ENCODE assay signal across 32 cellular contexts in the genomic region with DNA sequence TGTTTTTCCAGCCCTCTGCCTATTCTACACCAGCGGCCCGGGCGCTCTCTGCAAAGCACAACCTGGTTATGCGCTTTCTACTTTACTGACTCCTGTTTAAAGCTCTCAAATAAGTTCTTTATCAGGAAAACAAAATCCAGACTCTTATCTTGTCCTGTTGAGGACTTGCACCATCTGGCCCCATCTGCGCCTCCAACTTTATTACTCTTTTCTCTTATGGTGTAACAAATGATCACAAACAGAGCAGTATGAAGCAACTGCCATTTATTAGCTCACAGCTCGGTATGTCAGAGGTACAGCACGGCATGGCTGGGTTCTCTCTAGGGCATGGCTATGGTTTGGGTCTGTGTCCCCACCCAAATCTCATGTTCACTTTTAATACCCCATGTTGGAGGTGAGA.
"Had no signal": no experiment of that assay in that cellular context is flagged by ENCODE, and none has a peak within 500 bp of the region (broad histone marks: within the 10 kb centered on the region; RNA-seq: fewer than 3 reads in every experiment).

No MANE protein-coding gene starts in this region.

- H3K9me3 Mint-ChIP-seq: activated CD4-positive, alpha-beta T cell treated with anti-CD3 and anti-CD28 coated beads, Interleukin-2, amount 10 ng/mL, durations not matched to agents 24 days and 14 days; activated CD8-positive, alpha-beta T cell treated with anti-CD3 and anti-CD28 coated beads for 36 hours; activated naive CD4-positive, alpha-beta T cell treated with anti-CD3 and anti-CD28 coated beads, Interleukin-2, amount 50 U/mL, for 24 hours; activated T-helper 2 cell treated with anti-CD3 and anti-CD28 coated beads, Interferon-gamma antibody, Interleukin-2, Interleukin-4, amounts not matched to agents 10 μg/mL and 5 μg/mL and 100 μg/mL, durations not matched to agents 14 hours and 24 hours and 36 hours; central memory CD8-positive, alpha-beta T cell had no signal

- H3K4me3 ChIP-seq: adrenal gland, PC-9 had no signal

- ATAC-seq: activated CD8-positive, alpha-beta T cell treated with anti-CD3 and anti-CD28 coated beads for 36 hours; Right ventricle myocardium inferior had no signal

- H3K36me3 Mint-ChIP-seq: brain had no signal

- H3K4me1 Mint-ChIP-seq: activated CD4-positive, alpha-beta T cell treated with anti-CD3 and anti-CD28 coated beads, Interleukin-2, amount 10 ng/mL, durations not matched to agents 24 days and 14 days; activated naive CD4-positive, alpha-beta T cell treated with anti-CD3 and anti-CD28 coated beads, Interleukin-2, amount 50 U/mL, for 24 hours had no signal

- H3K9me3 ChIP-seq: adrenal gland had no signal

- H3K27me3 ChIP-seq: adrenal gland had no signal

- H3K9ac ChIP-seq: KMS-11 had no signal

- H3K36me3 ChIP-seq: adrenal gland, WERI-Rb-1 had no signal

- H3K27ac ChIP-seq: adrenal gland, KMS-11, RWPE1, WERI-Rb-1 had no signal

- DNase-seq: activated CD4-positive, alpha-beta T cell treated with anti-CD3 and anti-CD28 coated beads for 1 hour; activated CD4-positive, alpha-beta T cell treated with anti-CD3 and anti-CD28 coated beads, Interleukin-2, amount 10 ng/mL, durations not matched to agents 24 days and 14 days; activated CD4-positive, alpha-beta T cell treated with anti-CD3 and anti-CD28 coated beads, Interleukin-2, amount 50 U/mL, for 4 hours; activated CD4-positive, CD25-positive, alpha-beta regulatory T cell; activated CD8-positive, alpha-beta T cell treated with anti-CD3 and anti-CD28 coated beads for 36 hours; activated gamma-delta T cell; activated naive CD4-positive, alpha-beta T cell treated with Interleukin-2 at 50 U/mL for 16 hours; activated T-cell treated with anti-CD3 and anti-CD28 coated beads, Interleukin-2, amount 50 U/mL, for 1 hour; adrenal gland; anterior cingulate cortex; MM.1S; MV-4-11; NCI-H1092; NCI-H1436 treated with DMSO at 0.1 percent for 48 hours; NCI-H1694 treated with DMSO at 0.1 percent for 48 hours; NCI-H2029; NCI-H226; NCI-H446 treated with DMSO at 0.1 percent for 48 hours; NCI-H526; NCI-H748 treated with DMSO at 0.1 percent for 48 hours; PC-9; T1000; WERI-Rb-1 had no signal

- H3K27me3 Mint-ChIP-seq: activated CD8-positive, alpha-beta T cell treated with anti-CD3 and anti-CD28 coated beads for 36 hours; activated naive CD4-positive, alpha-beta T cell treated with anti-CD3 and anti-CD28 coated beads, Interleukin-2, amount 50 U/mL, for 24 hours; central memory CD8-positive, alpha-beta T cell had no signal

- H3K27ac Mint-ChIP-seq: activated CD4-positive, alpha-beta T cell treated with anti-CD3 and anti-CD28 coated beads, Interleukin-2, amount 10 ng/mL, durations not matched to agents 24 days and 14 days; activated CD8-positive, alpha-beta T cell treated with anti-CD3 and anti-CD28 coated beads for 36 hours; activated naive CD4-positive, alpha-beta T cell treated with anti-CD3 and anti-CD28 coated beads, Interleukin-2, amount 50 U/mL, for 24 hours; activated T-helper 2 cell treated with anti-CD3 and anti-CD28 coated beads, Interferon-gamma antibody, Interleukin-2, Interleukin-4, amounts not matched to agents 10 μg/mL and 5 μg/mL and 100 μg/mL, durations not matched to agents 14 hours and 24 hours and 36 hours; brain had no signal

- FAIRE-seq: bronchial epithelial cell, RCC 7860 had no signal

- H3K4me3 Mint-ChIP-seq: activated CD4-positive, alpha-beta T cell treated with anti-CD3 and anti-CD28 coated beads, Interleukin-2, amount 10 ng/mL, durations not matched to agents 24 days and 14 days; activated CD8-positive, alpha-beta T cell treated with anti-CD3 and anti-CD28 coated beads for 36 hours; activated naive CD4-positive, alpha-beta T cell treated with anti-CD3 and anti-CD28 coated beads, Interleukin-2, amount 50 U/mL, for 24 hours; brain; central memory CD8-positive, alpha-beta T cell had no signal
